ENCODE assay signal across 13 cellular contexts in genomic region chrX:134717698-134718328, GRCh38. TPM values are rescaled to one million over a fixed set of nuclear protein-coding genes. Genes with fewer than 3 reads are reported as not detected.
DNase-seq lines count a peak whose midpoint lies in the region; ATAC-seq and TF ChIP-seq lines count a peak whose summit lies in the region.
"Had no signal": no experiment of that assay in that cellular context is flagged by ENCODE, and none has a peak within 500 bp of the region (broad histone marks: within the 10 kb centered on the region; RNA-seq: fewer than 3 reads in every experiment).

No MANE protein-coding gene starts in this region.

- DNase-seq in left ventricle myocardium superior (no peak), right atrium auricular region (ENCODE audit: low spot score) (no peak), SJSA1 (ENCODE audit: low read depth in 1 of 2, low spot score in 2 of 2) (no peak), hepatocyte (ENCODE audit: low spot score) (no peak), upper lobe of left lung (no peak), CD14-positive monocyte (ENCODE audit: low spot score) (no peak), NCI-H748 treated with DMSO at 0.1 percent for 48 hours (lab: John Stamatoyannopoulos, UW) (no peak), AG08396 (ENCODE audit: low spot score) (no peak)
- DNase-seq: Kasumi-1 had no signal

- H3K4me3 ChIP-seq in right atrium auricular region (no peak overlapping the region), SJSA1 (no peak overlapping the region), hepatocyte (no peak overlapping the region), upper lobe of left lung (no peak overlapping the region)
- H3K4me3 ChIP-seq: GM23338, mucosa of descending colon had no signal

- TF ChIP-seq EP300 in upper lobe of left lung (IDR thresholded peaks at IDR 0.05) = no peak

- H3K79me2 ChIP-seq in hepatocyte = no peaks in the 10 kb centered on the region

- TF ChIP-seq POLR2A in upper lobe of left lung (IDR thresholded peaks at IDR 0.05) = no peak

- H3K9me3 Mint-ChIP-seq in CD14-positive monocyte = no peaks in the 10 kb centered on the region
- H3K9me3 Mint-ChIP-seq: GM23338 had no signal

- H3K4me2 ChIP-seq in hepatocyte = no peak overlapping the region
- H3K4me2 ChIP-seq: GM23338 had no signal

- H3K27me3 ChIP-seq in right atrium auricular region (no peaks in the 10 kb centered on the region), SJSA1 (replicated peaks) (no peaks in the 10 kb centered on the region), hepatocyte (no peaks in the 10 kb centered on the region), upper lobe of left lung (no peaks in the 10 kb centered on the region)

- no peak overlapping the region for H3K27ac ChIP-seq in right atrium auricular region
- H3K27ac ChIP-seq in SJSA1 = peak overlapping the region; percentile 79
- peak overlapping the region; percentile 63 for H3K27ac ChIP-seq in hepatocyte
- H3K27ac ChIP-seq in upper lobe of left lung = peak overlapping the region in 3 of 4 donors; percentile 5 to 53 (median 21)

- no peaks in the 10 kb centered on the region for H3K4me1 ChIP-seq in right atrium auricular region
- peaks cover 30% of the 10 kb centered on the region for H3K4me1 ChIP-seq in SJSA1 (replicated peaks)
- H3K4me1 ChIP-seq in hepatocyte (ENCODE audit: insufficient read depth) = peaks cover 4% of the 10 kb centered on the region
- peaks cover 0 to 8% (median 0%) of the 10 kb centered on the region in 4 donors for H3K4me1 ChIP-seq in upper lobe of left lung

- H3K9me2 ChIP-seq in hepatocyte (replicated peaks; ENCODE audit: insufficient read depth) = no peaks in the 10 kb centered on the region

- TF ChIP-seq CTCF in right atrium auricular region (IDR thresholded peaks at IDR 0.05) (no peak), hepatocyte (IDR thresholded peaks at IDR 0.05; ENCODE audit: poor library complexity) (no peak), upper lobe of left lung (IDR thresholded peaks at IDR 0.05) (no peak), CD14-positive monocyte (IDR thresholded peaks at IDR 0.05) (no peak)

- H3K36me3 Mint-ChIP-seq in CD14-positive monocyte = no peaks in the 10 kb centered on the region
- H3K36me3 Mint-ChIP-seq: CD4-positive, CD25-positive, alpha-beta regulatory T cell had no signal

- intact Hi-C loops in left ventricle myocardium superior (cut with micrococcal nuclease) (no loop called here), CD14-positive monocyte (cut with micrococcal nuclease) (no loop called here)

- no peak overlapping the region for H2AFZ ChIP-seq in hepatocyte
- H2AFZ ChIP-seq: GM23338 had no signal

- H3K9me3 ChIP-seq in right atrium auricular region (peaks cover 0 to 7% of the 10 kb centered on the region in 2 donors), SJSA1 (replicated peaks) (no peaks in the 10 kb centered on the region), hepatocyte (ENCODE audit: low read depth) (no peaks in the 10 kb centered on the region), upper lobe of left lung (no peaks in the 10 kb centered on the region)
- H3K9me3 ChIP-seq: mucosa of descending colon had no signal

- peaks cover 11% of the 10 kb centered on the region for H3K4me1 Mint-ChIP-seq in CD14-positive monocyte

- H3K4me3 Mint-ChIP-seq in CD14-positive monocyte = no peak overlapping the region
- H3K4me3 Mint-ChIP-seq: CD4-positive, CD25-positive, alpha-beta regulatory T cell; GM23338 had no signal

- H4K20me1 ChIP-seq in hepatocyte (ENCODE audit: insufficient read depth, poor library complexity, severe bottlenecking) = no peaks in the 10 kb centered on the region

- no peak overlapping the region for H3K27ac Mint-ChIP-seq in CD14-positive monocyte
- H3K27ac Mint-ChIP-seq: GM23338 had no signal

- peaks cover 2 to 4% (median 2%) of the 10 kb centered on the region in 3 donors for H3K27me3 Mint-ChIP-seq in CD14-positive monocyte (ENCODE audit: low read depth in 3 of 3)

- ATAC-seq in left ventricle myocardium superior (peak; percentile 26), upper lobe of left lung (ENCODE audit: low FRiP score in 2 of 2) (peak in 1 of 2 donors; percentile 31)
- ATAC-seq: GM23338 had no signal

- H3K36me3 ChIP-seq in right atrium auricular region (no peaks in the 10 kb centered on the region), SJSA1 (no peaks in the 10 kb centered on the region), hepatocyte (replicated peaks; ENCODE audit: insufficient read depth, low read depth) (no peaks in the 10 kb centered on the region), upper lobe of left lung (no peaks in the 10 kb centered on the region)

- 75% methylated on average over 1 of the region's 1 CpG for WGBS in hepatocyte (ENCODE audit: low lambda C conversion rate, missing lambda C conversion rate)
- 80 to 100% methylated on average over 1 of the region's 1 CpG for WGBS in upper lobe of left lung, 2 donors

RNA-seq across cellular contexts. Expression of gene PLAC1, which starts 59.5 kb away (rescaled TPM):
- total RNA-seq in left ventricle myocardium superior (not detected), right atrium auricular region (not detected), hepatocyte (0.24 and 2.9 TPM in 2 replicates), upper lobe of left lung (not detected)
- total RNA-seq in SJSA1 (2014; rRNA removed; shearing (Covaris generic)) = not detected in 2 replicates
- polyA plus RNA-seq in hepatocyte (0.93 and 2.7 TPM in 2 replicates), CD14-positive monocyte (not detected)
- total RNA-seq: CD4-positive, CD25-positive, alpha-beta regulatory T cell; mucosa of descending colon had no signal
- polyA plus RNA-seq: adipose tissue; CD4-positive, CD25-positive, alpha-beta regulatory T cell had no signal

Comparison
In these comparisons a context has a peak if more than half of its experiments do, and no peak if none do; other contexts are left out.
1. H3K27ac ChIP-seq: peak in SJSA1 (single experiment), hepatocyte (single experiment) and upper lobe of left lung (3 of 4); none in right atrium auricular region (0 of 2).